In the genomic region with DNA sequence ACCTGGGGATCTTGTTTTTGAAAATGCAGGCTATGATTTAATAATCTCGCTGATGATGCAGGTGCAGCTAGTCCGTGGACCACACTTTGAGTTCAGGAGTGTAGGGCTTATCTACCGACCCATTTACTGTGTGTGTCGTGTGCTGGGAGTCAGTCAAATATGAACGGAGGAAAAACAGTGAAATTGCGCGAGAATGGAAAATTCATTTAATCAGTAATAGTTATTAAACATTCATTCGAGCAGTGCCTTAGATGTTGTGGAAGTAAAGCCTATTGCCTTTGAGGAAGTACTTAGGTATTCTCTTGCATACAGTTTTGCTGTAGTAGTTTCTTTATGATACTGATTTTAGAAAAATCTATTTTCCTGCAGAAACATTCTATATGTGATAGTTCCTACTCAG, we compare ENCODE assay signal across 7 cellular contexts. TPM values are rescaled to one million over a fixed set of nuclear protein-coding genes. Genes with fewer than 3 reads are reported as not detected.
DNase-seq lines count a peak whose midpoint lies in the region; TF ChIP-seq lines count a peak whose summit lies in the region.

No MANE protein-coding gene starts in this region.

- peaks cover 36% of the 10 kb centered on the region for H3K4me1 ChIP-seq in HAP-1
- peaks cover 21% of the 10 kb centered on the region for H3K4me1 ChIP-seq in SJSA1 (replicated peaks)
- H3K4me1 ChIP-seq in skeletal muscle tissue (ENCODE audit: control insufficient read depth in 3 of 3, insufficient read depth in 3 of 3, low read length in 3 of 3), result peaks cover 16 to 28% (median 27%) of the 10 kb centered on the region in 3 donors

- H3K4me3 ChIP-seq in HAP-1 (peak overlapping the region; percentile 82), SJSA1 (peak overlapping the region; percentile 78), foreskin fibroblast (ENCODE audit: low read depth in 1 of 2, low read length in 2 of 2) (peak overlapping the region; percentile 98 to 99), skeletal muscle tissue (ENCODE audit: low read length in 3 of 3) (peak overlapping the region; percentile 93 to 98 (median 96))

- H3K27me3 ChIP-seq in HAP-1 (ENCODE audit: low read depth) (no peaks in the 10 kb centered on the region; the same call in 1 of the 2 replicates), SJSA1 (replicated peaks) (no peaks in the 10 kb centered on the region), skeletal muscle tissue (ENCODE audit: control insufficient read depth in 3 of 3, insufficient read depth in 3 of 3, low read length in 3 of 3) (no peaks in the 10 kb centered on the region)

- peaks cover 5% of the 10 kb centered on the region; the same call in 1 of the 2 replicates for H3K9me3 ChIP-seq in HAP-1
- no peaks in the 10 kb centered on the region for H3K9me3 ChIP-seq in SJSA1 (replicated peaks)
- H3K9me3 ChIP-seq in skeletal muscle tissue (ENCODE audit: control insufficient read depth in 3 of 3, low read length in 3 of 3), result no peaks in the 10 kb centered on the region

- DNase-seq in HAP-1 (ENCODE audit: low spot score in 2 of 2), result no peak
- no peak for DNase-seq in SJSA1 (ENCODE audit: low read depth in 1 of 2, low spot score in 2 of 2)
- DNase-seq in foreskin fibroblast, result peak in 1 of 2 donors; percentile 10
- no peak for DNase-seq in Ammon's horn (ENCODE audit: low spot score)
- DNase-seq in cerebellum (ENCODE audit: low spot score), result no peak
- no peak for DNase-seq in hypothalamus (lab: John Stamatoyannopoulos, UW)

- H3K27ac ChIP-seq in SJSA1 (no peak overlapping the region), skeletal muscle tissue (ENCODE audit: low read depth, low read length) (peak overlapping the region; percentile 91)

- in situ Hi-C loops in HAP-1 (cut with MboI; ENCODE audit: low sequenced_read_pairs), result no loop called here

- peak overlapping the region; percentile 83 to 98 (median 88) for H3K9ac ChIP-seq in skeletal muscle tissue (ENCODE audit: low read depth in 1 of 3, low read length in 3 of 3)

- H3K36me3 ChIP-seq in HAP-1 (replicated peaks), result peaks cover 3% of the 10 kb centered on the region; the same call in 1 of the 2 replicates
- H3K36me3 ChIP-seq in SJSA1, result peaks cover 3% of the 10 kb centered on the region; the same call in 1 of the 2 replicates
- no peaks in the 10 kb centered on the region for H3K36me3 ChIP-seq in skeletal muscle tissue (ENCODE audit: control insufficient read depth in 3 of 3, insufficient read depth in 3 of 3, low read length in 3 of 3)

- TF ChIP-seq CTCF in foreskin fibroblast (IDR thresholded peaks at IDR 0.05; ENCODE audit: low read depth, low read length), result no peak

RNA-seq across cellular contexts. Expression of gene RAB33B, which starts 0.7 kb away (rescaled TPM):
- 8.4 and 10.3 TPM in 2 replicates for total RNA-seq in SJSA1 (2014; rRNA removed; shearing (Covaris generic))
- total RNA-seq in skeletal muscle tissue (11.5 TPM), cerebellum (22.9 TPM)
